In the genomic region with DNA sequence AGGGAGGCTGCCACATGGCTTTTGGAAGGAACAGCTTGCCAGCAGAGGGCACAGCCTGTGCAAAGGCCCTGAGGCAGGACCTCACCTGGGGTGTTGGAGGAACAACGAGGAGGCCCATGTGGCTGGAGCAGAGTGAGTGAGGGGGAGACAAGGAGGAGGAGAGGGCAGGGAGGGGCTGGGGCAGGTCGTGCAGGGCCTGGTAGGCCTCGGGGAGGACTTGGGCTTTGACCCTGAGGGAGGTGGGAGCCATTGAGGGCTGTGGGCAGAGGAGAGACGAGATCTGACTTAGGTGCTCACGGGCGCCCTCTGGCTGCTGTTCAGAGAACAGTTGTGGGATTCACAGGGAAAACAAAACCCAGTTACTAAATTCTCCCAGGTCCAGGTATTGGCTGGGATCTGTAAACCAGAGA, we compare ENCODE assay signal across 9 cellular contexts. TPM values are rescaled to one million over a fixed set of nuclear protein-coding genes. Genes with fewer than 3 reads are reported as not detected.
A peak's percentile ranks its signal among the peaks of the same experiment; 100 is the strongest.
DNase-seq lines count a peak whose midpoint lies in the region; ATAC-seq and TF ChIP-seq lines count a peak whose summit lies in the region.
"Had no signal": no experiment of that assay in that cellular context is flagged by ENCODE, and none has a peak within 500 bp of the region (broad histone marks: within the 10 kb centered on the region; RNA-seq: fewer than 3 reads in every experiment).

No MANE protein-coding gene starts in this region.

- in situ Hi-C loops in brain microvascular endothelial cell (cut with HindIII; ENCODE audit: low pct_ligation_motif_present, low sequenced_read_pairs) = no loop called here

- peaks cover 32% of the 10 kb centered on the region for H3K27me3 ChIP-seq in brain microvascular endothelial cell (replicated peaks)

- TF ChIP-seq CTCF in brain microvascular endothelial cell (IDR thresholded peaks at IDR 0.05; ENCODE audit: low read depth, low read length, missing control alignments) = peak; percentile 74

- no peaks in the 10 kb centered on the region for H3K36me3 ChIP-seq in brain microvascular endothelial cell (replicated peaks)

- no peak overlapping the region for H3K27ac ChIP-seq in brain microvascular endothelial cell

- peak; percentile 5 for DNase-seq in SKM-1 treated with dmso at 0.1 percent for 144 hours (lab: John Stamatoyannopoulos, UW; ENCODE audit: unreplicated experiment)
- no peak for DNase-seq in SKM-1 (lab: John Stamatoyannopoulos, UW; ENCODE audit: unreplicated experiment)
- peak; percentile 56 for DNase-seq in RPMI8226
- no peak for DNase-seq in brain microvascular endothelial cell
- DNase-seq in posterior vena cava (ENCODE audit: low spot score) = peak; percentile 69
- no peak for DNase-seq in foreskin melanocyte
- DNase-seq in mucosa of gallbladder (ENCODE audit: low spot score) = no peak

- intact Hi-C loops in posterior vena cava (cut with DNase I) = no loop called here

- no peak overlapping the region for H3K4me3 ChIP-seq in brain microvascular endothelial cell (ENCODE audit: low read depth, low read length)

- no peak for ATAC-seq in GM19023 (IDR thresholded peaks at IDR 0.05; ENCODE audit: unreplicated experiment)

RNA-seq across cellular contexts. Expression of gene ZNRF4, which starts 25.2 kb away (rescaled TPM):
- total RNA-seq in posterior vena cava = not detected
- not detected for total RNA-seq in mucosa of gallbladder
- total RNA-seq: skeletal muscle tissue had no signal

Comparison
In these comparisons a context has a peak if more than half of its experiments do, and no peak if none do; other contexts are left out.
1. DNase-seq: peak in SKM-1 treated with dmso at 0.1 percent for 144 hours (single experiment), RPMI8226 (single experiment) and posterior vena cava (single experiment); none in SKM-1 (single experiment), brain microvascular endothelial cell (single experiment), foreskin melanocyte (single experiment) and mucosa of gallbladder (single experiment).